In the genomic region with DNA sequence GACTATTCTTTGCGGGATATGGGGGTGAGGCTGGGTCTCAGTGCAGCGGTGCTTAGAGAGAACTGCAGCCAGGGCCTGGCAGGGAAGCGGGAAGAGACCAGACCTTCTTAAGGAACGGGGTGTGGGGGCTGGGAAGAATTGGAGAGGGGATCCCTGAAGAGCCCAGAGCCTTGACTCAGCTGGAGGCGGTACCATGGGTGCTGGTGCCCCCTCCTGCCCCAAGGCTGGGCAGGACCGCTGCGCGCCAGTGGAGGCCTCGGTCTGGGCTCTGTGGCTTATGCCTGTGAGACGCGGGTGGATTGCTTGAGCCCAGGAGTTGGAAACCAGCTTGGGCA, we compare ENCODE assay signal across 6 cellular contexts. TPM values are rescaled to one million over a fixed set of nuclear protein-coding genes. Genes with fewer than 3 reads are reported as not detected.
A peak's percentile ranks its signal among the peaks of the same experiment; 100 is the strongest.
DNase-seq lines count a peak whose midpoint lies in the region; FAIRE-seq and TF ChIP-seq lines count a peak whose summit lies in the region.

No MANE protein-coding gene starts in this region.

- TF ChIP-seq CTCF in astrocyte of the spinal cord (IDR thresholded peaks at IDR 0.05; ENCODE audit: low read depth, low read length) (no peak), osteoblast (IDR thresholded peaks at IDR 0.05; ENCODE audit: extremely low read depth, low read depth, low read length) (no peak)

- H2AFZ ChIP-seq in osteoblast (ENCODE audit: low read length) = no peak overlapping the region

- H3K4me3 ChIP-seq in HUES6 (ENCODE audit: low read depth, low read length) = no peak overlapping the region
- no peak overlapping the region for H3K4me3 ChIP-seq in astrocyte of the spinal cord (ENCODE audit: low read depth, low read length)
- H3K4me3 ChIP-seq in osteoblast (ENCODE audit: insufficient read depth, low read length) = no peak overlapping the region

- H3K79me2 ChIP-seq in osteoblast (ENCODE audit: insufficient read depth, low read length) = peaks cover 7% of the 10 kb centered on the region

- H3K27me3 ChIP-seq in HUES6 (ENCODE audit: control insufficient read depth, insufficient read depth, low read length) (no peaks in the 10 kb centered on the region), osteoblast (ENCODE audit: insufficient read depth, low read length) (no peaks in the 10 kb centered on the region)

- DNase-seq in astrocyte of the spinal cord (ENCODE audit: low read depth, low spot score) (peak; percentile 29), osteoblast (ENCODE audit: insufficient read length, low spot score, missing footprints) (no peak), SKM-1 (lab: John Stamatoyannopoulos, UW; ENCODE audit: unreplicated experiment) (no peak), H54 (ENCODE audit: insufficient read length, low spot score) (no peak), NCI-H446 (lab: John Stamatoyannopoulos, UW) (no peak)

- H3K9me3 ChIP-seq in HUES6 (ENCODE audit: control insufficient read depth, insufficient read depth, low read depth, low read length) = no peaks in the 10 kb centered on the region
- H3K9me3 ChIP-seq in osteoblast (ENCODE audit: low read depth, low read length) = no peaks in the 10 kb centered on the region

- H3K4me1 ChIP-seq in HUES6 (ENCODE audit: control insufficient read depth, insufficient read depth, low read length) (peaks cover 30% of the 10 kb centered on the region), osteoblast (ENCODE audit: insufficient read depth, low read length) (peaks cover 26% of the 10 kb centered on the region)

- H3K27ac ChIP-seq in HUES6 (ENCODE audit: low read depth, low read length) (0 out of 2 replicates have a peak overlapping the region, but pooled peaks have one; percentile 99), osteoblast (ENCODE audit: low read depth, low read length) (peak overlapping the region; percentile 82)

- no peak for FAIRE-seq in H54 (lab: Jason Lieb, UNC)

- in situ Hi-C loops in astrocyte of the spinal cord (cut with HindIII; ENCODE audit: low sequenced_read_pairs) = no loop called here

- TF ChIP-seq POLR2A in H54 (IDR thresholded peaks at IDR 0.05; ENCODE audit: low read depth, low read length) = no peak

- H3K9ac ChIP-seq in HUES6 (ENCODE audit: low read length) = no peak overlapping the region

- H4K20me1 ChIP-seq in osteoblast (ENCODE audit: insufficient read depth, low read length) = no peaks in the 10 kb centered on the region

- H3K4me2 ChIP-seq in osteoblast (ENCODE audit: insufficient read depth, low read length) = peak overlapping the region; percentile 95

- peaks cover 26% of the 10 kb centered on the region for H3K36me3 ChIP-seq in HUES6 (ENCODE audit: control insufficient read depth, insufficient read depth, low read length)
- H3K36me3 ChIP-seq in osteoblast (ENCODE audit: insufficient read depth, low read length) = peaks cover 44% of the 10 kb centered on the region

RNA-seq across cellular contexts. Expression of gene RNU7-1, which starts 1.3 kb away (rescaled TPM):
- not detected in 2 replicates for total RNA-seq in osteoblast

RNA-seq across cellular contexts. Expression of gene C12orf57, which starts 1.5 kb away (rescaled TPM):
- total RNA-seq in osteoblast = 81.4 and 93.4 TPM in 2 replicates

RNA-seq across cellular contexts. Expression of gene PTPN6, which starts 8.9 kb away (rescaled TPM):
- total RNA-seq in osteoblast = 0.29 and 0.36 TPM in 2 replicates

RNA-seq across cellular contexts. Expression of gene ATN1, which starts 14.5 kb away (rescaled TPM):
- 10.3 and 14.1 TPM in 2 replicates for total RNA-seq in osteoblast

RNA-seq across cellular contexts. Expression of gene ENO2, which starts 27.9 kb away (rescaled TPM):
- total RNA-seq in osteoblast = 8.5 and 13.4 TPM in 2 replicates
